ENCODE assay signal across 23 cellular contexts in the genomic region with DNA sequence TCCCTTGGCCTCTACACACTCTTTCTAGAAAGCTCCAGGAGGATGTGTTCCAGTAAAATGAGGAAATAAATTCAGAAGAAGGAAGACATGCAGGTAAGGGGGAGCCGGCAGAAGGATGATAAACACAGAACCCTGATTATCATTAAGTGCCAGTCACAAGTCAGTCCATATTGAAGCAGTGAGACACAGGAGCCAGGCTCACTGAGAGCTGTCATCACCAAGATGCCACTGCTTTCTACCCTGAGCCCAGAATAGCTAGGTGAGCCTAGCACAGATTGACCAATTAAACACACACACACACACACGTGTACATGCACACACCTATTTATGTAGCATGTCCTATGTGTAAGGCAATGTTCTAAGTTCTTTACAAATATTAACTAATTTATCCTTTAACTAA.
"Had no signal": no experiment of that assay in that cellular context is flagged by ENCODE, and none has a peak within 500 bp of the region (broad histone marks: within the 10 kb centered on the region; RNA-seq: fewer than 3 reads in every experiment).

No MANE protein-coding gene starts in this region.

- H3K27me3 ChIP-seq: colonic mucosa, dorsolateral prefrontal cortex, esophagus squamous epithelium, foreskin keratinocyte, gastrocnemius medialis, gastroesophageal sphincter, heart left ventricle had no signal

- H3K27ac Mint-ChIP-seq: dendritic cell treated with granulocyte-macrophage colony-stimulating factor and Interleukin-4, amounts not matched to agents 40 ng/mL and 50 ng/mL, for 4 days; effector memory CD8-positive, alpha-beta T cell; endodermal cell had no signal

- DNase-seq: colonic mucosa; cortex of kidney; dermis blood vessel endothelial cell; dorsolateral prefrontal cortex; effector CD4-positive, alpha-beta T cell; effector CD8-positive, alpha-beta T cell; effector memory CD4-positive, alpha-beta T cell; effector memory CD8-positive, alpha-beta T cell; endodermal cell; erythroblast; esophagus squamous epithelium; foreskin fibroblast; foreskin keratinocyte; foreskin melanocyte; gastrocnemius medialis; glutamatergic neuron; head of caudate nucleus; heart left ventricle had no signal

- ATAC-seq: effector memory CD8-positive, alpha-beta T cell; esophagus mucosa; foreskin keratinocyte; gastrocnemius medialis; gastroesophageal sphincter had no signal

- H3K4me1 Mint-ChIP-seq: endodermal cell had no signal

- H3K9me3 Mint-ChIP-seq: effector memory CD8-positive, alpha-beta T cell had no signal

- H3K27me3 Mint-ChIP-seq: dendritic cell treated with granulocyte-macrophage colony-stimulating factor and Interleukin-4, amounts not matched to agents 40 ng/mL and 50 ng/mL, for 4 days; effector memory CD8-positive, alpha-beta T cell had no signal

- H3K9me3 ChIP-seq: colonic mucosa, esophagus squamous epithelium, gastrocnemius medialis, gastroesophageal sphincter had no signal

- H3K4me1 ChIP-seq: colonic mucosa, esophagus squamous epithelium, foreskin keratinocyte, gastrocnemius medialis, gastroesophageal sphincter had no signal

- H3K4me3 ChIP-seq: colonic mucosa, coronary artery, dorsolateral prefrontal cortex, esophagus squamous epithelium, gastrocnemius medialis, gastroesophageal sphincter, heart left ventricle had no signal

- H3K36me3 ChIP-seq: colonic mucosa, esophagus squamous epithelium, gastrocnemius medialis, gastroesophageal sphincter, heart left ventricle had no signal

- H3K4me3 Mint-ChIP-seq: dendritic cell treated with granulocyte-macrophage colony-stimulating factor and Interleukin-4, amounts not matched to agents 40 ng/mL and 50 ng/mL, for 4 days; effector memory CD8-positive, alpha-beta T cell; endodermal cell had no signal

- H3K27ac ChIP-seq: colonic mucosa, coronary artery, dorsolateral prefrontal cortex, epithelial cell of prostate, esophagus squamous epithelium, foreskin keratinocyte, gastrocnemius medialis, gastroesophageal sphincter, heart left ventricle had no signal
